In genomic region chr9:114387678-114388431, GRCh38 we compare ENCODE assay signal across 8 cellular contexts. TPM values are rescaled to one million over a fixed set of nuclear protein-coding genes. Genes with fewer than 3 reads are reported as not detected.
DNase-seq lines count a peak whose midpoint lies in the region; ATAC-seq, FAIRE-seq and TF ChIP-seq lines count a peak whose summit lies in the region.

Gene AKNA, minus strand, starts transcription at chr9:114387982. Its CDS starts 6,649 bp downstream, at chr9:114381333.

- H3K4me3 ChIP-seq in vagina, result peak within 1 kb of the TSS; percentile 55 to 63

- no peak for DNase-seq in GM12892 (ENCODE audit: insufficient read length)
- DNase-seq in amniotic epithelial cell (ENCODE audit: low read depth), result peak; percentile 83
- DNase-seq in left ventricle myocardium superior, result peak; percentile 81
- peak; percentile 83 for DNase-seq in retina
- DNase-seq in vagina (ENCODE audit: extremely low spot score in 2 of 2), result no peak
- DNase-seq in SHP77 treated with DMSO at 0.1 percent for 48 hours (lab: John Stamatoyannopoulos, UW), result no peak

- peak; percentile 46 for FAIRE-seq in GM12892 (lab: Jason Lieb, UNC)

- H3K4me1 Mint-ChIP-seq in T-helper 1 cell treated with Interleukin-12 subunit alpha and Interleukin-12 subunit beta and Interleukin-4 antibody, amounts not matched to agents 30 μg/mL and 1 μg/mL, for 36 hours (ENCODE audit: low read depth), result peaks cover 58% of the 10 kb centered on the region

- peak; percentile 89 for TF ChIP-seq POLR2A in GM12892 (IDR thresholded peaks at IDR 0.05; ENCODE audit: low read depth, low read length)
- TF ChIP-seq POLR2A in vagina (IDR thresholded peaks at IDR 0.05), result peak in 1 of 2 donors; percentile 77

- intact Hi-C loops in left ventricle myocardium superior (cut with micrococcal nuclease), result no loop called here
- intact Hi-C loops in vagina (cut with DNase I), result no loop called here

- no peaks in the 10 kb centered on the region for H3K27me3 Mint-ChIP-seq in T-helper 1 cell treated with Interleukin-12 subunit alpha and Interleukin-12 subunit beta and Interleukin-4 antibody, amounts not matched to agents 30 μg/mL and 1 μg/mL, for 36 hours (ENCODE audit: low read depth)

- H3K9me3 Mint-ChIP-seq in T-helper 1 cell treated with Interleukin-12 subunit alpha and Interleukin-12 subunit beta and Interleukin-4 antibody, amounts not matched to agents 30 μg/mL and 1 μg/mL, for 36 hours, result no peaks in the 10 kb centered on the region

- H3K4me3 Mint-ChIP-seq in T-helper 1 cell treated with Interleukin-12 subunit alpha and Interleukin-12 subunit beta and Interleukin-4 antibody, amounts not matched to agents 30 μg/mL and 1 μg/mL, for 36 hours, result peak within 1 kb of the TSS; percentile 96

- peaks cover 66% of the 10 kb centered on the region for H3K36me3 Mint-ChIP-seq in T-helper 1 cell treated with Interleukin-12 subunit alpha and Interleukin-12 subunit beta and Interleukin-4 antibody, amounts not matched to agents 30 μg/mL and 1 μg/mL, for 36 hours (ENCODE audit: low read depth)

- no peaks in the 10 kb centered on the region for H3K27me3 ChIP-seq in vagina

- H3K36me3 ChIP-seq in vagina, result no peaks in the 10 kb centered on the region

- H3K27ac ChIP-seq in vagina, result peak within 1 kb of the TSS; percentile 87

- H3K9me3 ChIP-seq in vagina, result no peaks in the 10 kb centered on the region

- TF ChIP-seq CTCF in vagina (IDR thresholded peaks at IDR 0.05), result no peak

- ATAC-seq in HG03097 (IDR thresholded peaks at IDR 0.05; ENCODE audit: low FRiP score, unreplicated experiment) (peak; percentile 22), left ventricle myocardium superior (peak; percentile 73)

- peak within 1 kb of the TSS; percentile 93 for H3K27ac Mint-ChIP-seq in T-helper 1 cell treated with Interleukin-12 subunit alpha and Interleukin-12 subunit beta and Interleukin-4 antibody, amounts not matched to agents 30 μg/mL and 1 μg/mL, for 36 hours

- H3K4me1 ChIP-seq in vagina, result peaks cover 89% of the 10 kb centered on the region

RNA-seq across cellular contexts. Expression of gene AKNA, which starts in this region (rescaled TPM):
- 28.3 TPM for polyA plus RNA-seq in GM12892 (2012; ENCODE audit: missing spikeins)
- total RNA-seq in left ventricle myocardium superior (5.1 TPM), vagina (55.0 TPM)

Comparison
In these comparisons a context has a peak if more than half of its experiments do, and no peak if none do; other contexts are left out.
1. DNase-seq: peak in amniotic epithelial cell (single experiment), left ventricle myocardium superior (single experiment) and retina (single experiment); none in GM12892 (single experiment), vagina (0 of 2) and SHP77 treated with DMSO at 0.1 percent for 48 hours (single experiment).